16 cellular contexts compared by ENCODE assay signal in the genomic region with DNA sequence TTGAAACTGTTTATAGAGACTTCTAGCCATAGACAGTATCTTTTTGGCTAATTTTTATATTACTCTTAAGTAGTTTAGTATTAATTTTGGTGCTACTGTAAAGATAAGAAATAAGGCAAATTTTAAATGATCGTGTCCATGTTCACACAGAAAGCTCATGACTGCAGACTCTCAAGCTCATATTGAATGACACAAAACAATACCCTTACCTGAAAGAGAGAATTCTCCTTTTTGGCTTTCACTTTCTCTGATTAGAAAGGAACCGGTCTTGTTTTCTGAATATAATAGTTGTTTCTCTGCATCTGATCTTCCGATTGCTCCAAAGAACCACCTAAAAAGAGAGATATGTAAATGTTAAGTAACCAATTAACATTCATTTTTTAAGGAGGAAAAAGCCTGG. TPM values are rescaled to one million over a fixed set of nuclear protein-coding genes. Genes with fewer than 3 reads are reported as not detected.
DNase-seq lines count a peak whose midpoint lies in the region; ATAC-seq and TF ChIP-seq lines count a peak whose summit lies in the region.
"Had no signal": no experiment of that assay in that cellular context is flagged by ENCODE, and none has a peak within 500 bp of the region (broad histone marks: within the 10 kb centered on the region; RNA-seq: fewer than 3 reads in every experiment).

No MANE protein-coding gene starts in this region.

- no peak for TF ChIP-seq POLR2A in uterus (IDR thresholded peaks at IDR 0.05)

- H3K27me3 Mint-ChIP-seq in naive thymus-derived CD4-positive, alpha-beta T cell = peaks cover 0 to 10% (median 4%) of the 10 kb centered on the region in 5 donors
- H3K27me3 Mint-ChIP-seq: activated naive CD4-positive, alpha-beta T cell treated with anti-CD3 and anti-CD28 coated beads, Interleukin-2, amount 10 ng/mL, durations not matched to agents 7 days and 5 days had no signal

- H3K27me3 ChIP-seq in GM06990 (replicated peaks; ENCODE audit: control insufficient read depth, insufficient read depth, low read length) (no peaks in the 10 kb centered on the region), uterus (no peaks in the 10 kb centered on the region)
- H3K27me3 ChIP-seq in naive thymus-derived CD4-positive, alpha-beta T cell (ENCODE audit: control insufficient read depth in 2 of 2, insufficient read depth in 2 of 2, low read length in 2 of 2) = no peaks in the 10 kb centered on the region
- H3K27me3 ChIP-seq: MG63, neutrophil, tibial artery had no signal

- no peaks in the 10 kb centered on the region for H3K4me1 ChIP-seq in uterus
- H3K4me1 ChIP-seq in naive thymus-derived CD4-positive, alpha-beta T cell (ENCODE audit: control insufficient read depth in 2 of 2, insufficient read depth in 2 of 2, low read length in 2 of 2) = no peaks in the 10 kb centered on the region

- no peak overlapping the region for H3K4me3 ChIP-seq in GM06990 (replicated peaks; ENCODE audit: low read depth, low read length)
- no peak overlapping the region for H3K4me3 ChIP-seq in uterus
- H3K4me3 ChIP-seq in naive thymus-derived CD4-positive, alpha-beta T cell (ENCODE audit: low read length) = no peak overlapping the region
- H3K4me3 ChIP-seq: MG63, tibial artery had no signal

- H3K36me3 ChIP-seq in GM06990 (ENCODE audit: control insufficient read depth, insufficient read depth, low read length) = no peaks in the 10 kb centered on the region; the same call in none of the 2 replicates
- H3K36me3 ChIP-seq in uterus = no peaks in the 10 kb centered on the region
- H3K36me3 ChIP-seq in naive thymus-derived CD4-positive, alpha-beta T cell (ENCODE audit: control insufficient read depth in 2 of 3, insufficient read depth in 3 of 3, low read length in 3 of 3) = no peaks in the 10 kb centered on the region
- H3K36me3 ChIP-seq: MG63, neutrophil had no signal

- ATAC-seq in GM19035 (IDR thresholded peaks at IDR 0.05; ENCODE audit: unreplicated experiment) = peak; percentile 81
- ATAC-seq in GM21619 (IDR thresholded peaks at IDR 0.05; ENCODE audit: unreplicated experiment) = peak; percentile 90
- peak; percentile 97 for ATAC-seq in HG03095 (IDR thresholded peaks at IDR 0.05; ENCODE audit: unreplicated experiment)
- no peak for ATAC-seq in naive thymus-derived CD4-positive, alpha-beta T cell
- ATAC-seq in sciatic nerve = no peak

- no peak overlapping the region for H3K27ac Mint-ChIP-seq in naive thymus-derived CD4-positive, alpha-beta T cell
- H3K27ac Mint-ChIP-seq: activated CD4-positive, alpha-beta memory T cell treated with anti-CD3 and anti-CD28 coated beads, Interleukin-2, amount 10 ng/mL, durations not matched to agents 7 days and 5 days; activated naive CD4-positive, alpha-beta T cell treated with anti-CD3 and anti-CD28 coated beads, Interleukin-2, amount 10 ng/mL, durations not matched to agents 7 days and 5 days had no signal

- H3K27ac ChIP-seq in uterus = no peak overlapping the region
- H3K27ac ChIP-seq in naive thymus-derived CD4-positive, alpha-beta T cell (ENCODE audit: low read depth, low read length) = no peak overlapping the region
- H3K27ac ChIP-seq: 22Rv1, neutrophil, tibial artery had no signal

- CTCF ChIA-PET in naive thymus-derived CD4-positive, alpha-beta T cell (lab: Charles Lee) = interaction anchor here (0.6 kb wide), 1 partner anchor 1715 kb away, joined by 3 read pairs; no protein-coding TSS in a partner anchor

- DNase-seq in GM06990 (ENCODE audit: extremely low read depth, insufficient read length) (peak; percentile 43), uterus (no peak), sciatic nerve (ENCODE audit: low spot score) (no peak)
- DNase-seq in naive thymus-derived CD4-positive, alpha-beta T cell = no peak
- no peak for DNase-seq in stimulated activated CD4-positive, alpha-beta T cell treated with anti-CD3 and anti-CD28 coated beads, Interleukin-1b, Interleukin-23, amount 100 ng/mL, for 48 hours
- DNase-seq: activated CD4-positive, alpha-beta memory T cell treated with anti-CD3 and anti-CD28 coated beads, Interleukin-2, amount 10 ng/mL, durations not matched to agents 7 days and 5 days; activated naive CD4-positive, alpha-beta T cell treated with anti-CD3 and anti-CD28 coated beads, Interleukin-2, amount 10 ng/mL, durations not matched to agents 7 days and 5 days; central memory CD4-positive, alpha-beta T cell; MG63; NCI-H446 treated with DMSO at 0.1 percent for 48 hours; tibial artery had no signal

- TF ChIP-seq CTCF in GM06990 (IDR thresholded peaks at IDR 0.05; ENCODE audit: insufficient read depth, low read length, poor library complexity, severe bottlenecking) (no peak), uterus (IDR thresholded peaks at IDR 0.05) (no peak)

- intact Hi-C loops in uterus (cut with DNase I; ENCODE audit: low total_unique reads) = no loop called here
- intact Hi-C loops in naive thymus-derived CD4-positive, alpha-beta T cell (cut with micrococcal nuclease) = no loop called here
- intact Hi-C loops in sciatic nerve (cut with DNase I) = no loop called here

- no peaks in the 10 kb centered on the region for H3K9me3 ChIP-seq in uterus
- no peaks in the 10 kb centered on the region for H3K9me3 ChIP-seq in naive thymus-derived CD4-positive, alpha-beta T cell (ENCODE audit: control insufficient read depth in 2 of 3, low read length in 3 of 3)
- H3K9me3 ChIP-seq: MG63, neutrophil, tibial artery had no signal

- POLR2A ChIA-PET in naive thymus-derived CD4-positive, alpha-beta T cell (lab: Charles Lee) = no interaction called here

- H3K4me3 Mint-ChIP-seq in naive thymus-derived CD4-positive, alpha-beta T cell = no peak overlapping the region
- H3K4me3 Mint-ChIP-seq: activated CD4-positive, alpha-beta memory T cell treated with anti-CD3 and anti-CD28 coated beads, Interleukin-2, amount 10 ng/mL, durations not matched to agents 7 days and 5 days; activated naive CD4-positive, alpha-beta T cell treated with anti-CD3 and anti-CD28 coated beads, Interleukin-2, amount 10 ng/mL, durations not matched to agents 7 days and 5 days had no signal

- no peaks in the 10 kb centered on the region for H3K4me1 Mint-ChIP-seq in naive thymus-derived CD4-positive, alpha-beta T cell
- H3K4me1 Mint-ChIP-seq: activated CD4-positive, alpha-beta memory T cell treated with anti-CD3 and anti-CD28 coated beads, Interleukin-2, amount 10 ng/mL, durations not matched to agents 7 days and 5 days; activated naive CD4-positive, alpha-beta T cell treated with anti-CD3 and anti-CD28 coated beads, Interleukin-2, amount 10 ng/mL, durations not matched to agents 7 days and 5 days had no signal

- no peaks in the 10 kb centered on the region for H3K36me3 Mint-ChIP-seq in naive thymus-derived CD4-positive, alpha-beta T cell
- H3K36me3 Mint-ChIP-seq: activated naive CD4-positive, alpha-beta T cell treated with anti-CD3 and anti-CD28 coated beads, Interleukin-2, amount 10 ng/mL, durations not matched to agents 7 days and 5 days had no signal

- no peaks in the 10 kb centered on the region for H3K9me3 Mint-ChIP-seq in naive thymus-derived CD4-positive, alpha-beta T cell
- H3K9me3 Mint-ChIP-seq: activated CD4-positive, alpha-beta memory T cell treated with anti-CD3 and anti-CD28 coated beads, Interleukin-2, amount 10 ng/mL, durations not matched to agents 7 days and 5 days; activated naive CD4-positive, alpha-beta T cell treated with anti-CD3 and anti-CD28 coated beads, Interleukin-2, amount 10 ng/mL, durations not matched to agents 7 days and 5 days had no signal

RNA-seq across cellular contexts. Expression of gene FRK, which starts 57.0 kb away (rescaled TPM):
- total RNA-seq in uterus (1 to 10 TPM; 1.8 to 8.2 (median 2.3) TPM), sciatic nerve (0.85 TPM)
- total RNA-seq in naive thymus-derived CD4-positive, alpha-beta T cell = under 1 TPM in 4 of 5 experiments, not detected in 1; 0.02 to 0.05 (median 0.04) TPM
- polyA plus RNA-seq in naive thymus-derived CD4-positive, alpha-beta T cell = not detected

Comparison
In these comparisons a context has a peak if more than half of its experiments do, and no peak if none do; other contexts are left out.
1. ATAC-seq: peak in GM19035 (single experiment), GM21619 (single experiment) and HG03095 (single experiment); none in naive thymus-derived CD4-positive, alpha-beta T cell (single experiment) and sciatic nerve (single experiment).